8 cellular contexts compared by ENCODE assay signal in genomic region chr14:103846569-103847438, GRCh38. TPM values are rescaled to one million over a fixed set of nuclear protein-coding genes. Genes with fewer than 3 reads are reported as not detected.
DNase-seq lines count a peak whose midpoint lies in the region; ATAC-seq and TF ChIP-seq lines count a peak whose summit lies in the region.

No MANE protein-coding gene starts in this region.

- no peak for TF ChIP-seq CTCF in parathyroid adenoma (IDR thresholded peaks at IDR 0.05)

- peak overlapping the region; percentile 75 for H3K27ac ChIP-seq in parathyroid adenoma

- peak overlapping the region; percentile 92 for H3K4me2 ChIP-seq in parathyroid adenoma (ENCODE audit: low read length)

- no peaks in the 10 kb centered on the region for H3K9me3 ChIP-seq in parathyroid adenoma (ENCODE audit: control insufficient read depth, low read length)

- intact Hi-C loops in head of caudate nucleus (cut with DNase I) = loop anchor here (5.0 kb wide), 1 partner anchor 70 kb away; no protein-coding TSS in a partner anchor

- DNase-seq in NCI-H2107 (lab: John Stamatoyannopoulos, UW) (peak; percentile 52), NCI-H2107 treated with DMSO at 0.1 percent for 48 hours (lab: John Stamatoyannopoulos, UW; ENCODE audit: unreplicated experiment) (no peak), NCI-H1694 treated with DMSO at 0.1 percent for 48 hours (lab: John Stamatoyannopoulos, UW) (peak; percentile 49), activated gamma-delta T cell treated with Interleukin-2 at 50 U/mL for 16 hours (peak; percentile 29), head of caudate nucleus (peak in 33 of 42 donors; percentile 16 to 66 (median 36)), mucosa of gallbladder (ENCODE audit: low spot score) (no peak)

- ATAC-seq in HG02588 (IDR thresholded peaks at IDR 0.05; ENCODE audit: unreplicated experiment) = peak; percentile 28

- peak overlapping the region; percentile 77 for H2AFZ ChIP-seq in parathyroid adenoma

- H3K36me3 ChIP-seq in parathyroid adenoma (ENCODE audit: control insufficient read depth, insufficient read depth, low read length) = no peaks in the 10 kb centered on the region

- H3K4me1 ChIP-seq in parathyroid adenoma = no peaks in the 10 kb centered on the region

- H3K27me3 ChIP-seq in parathyroid adenoma (ENCODE audit: control insufficient read depth, insufficient read depth, low read length) = no peaks in the 10 kb centered on the region

- no peak overlapping the region for H3K9ac ChIP-seq in parathyroid adenoma

- peaks cover 41% of the 10 kb centered on the region for H3K79me2 ChIP-seq in parathyroid adenoma

- peak overlapping the region; percentile 71 for H3K4me3 ChIP-seq in parathyroid adenoma (ENCODE audit: low read depth, low read length)

RNA-seq across cellular contexts. Expression of gene PPP1R13B, which starts 0.6 kb away (rescaled TPM):
- total RNA-seq in mucosa of gallbladder = 54.0 TPM

Comparison
In these comparisons a context has a peak if more than half of its experiments do, and no peak if none do; other contexts are left out.
1. DNase-seq: peak in NCI-H2107 (single experiment), NCI-H1694 treated with DMSO at 0.1 percent for 48 hours (single experiment), activated gamma-delta T cell treated with Interleukin-2 at 50 U/mL for 16 hours (single experiment) and head of caudate nucleus (33 of 42); none in NCI-H2107 treated with DMSO at 0.1 percent for 48 hours (single experiment) and mucosa of gallbladder (single experiment).